ENCODE assay signal across 1 cellular context in the genomic region with DNA sequence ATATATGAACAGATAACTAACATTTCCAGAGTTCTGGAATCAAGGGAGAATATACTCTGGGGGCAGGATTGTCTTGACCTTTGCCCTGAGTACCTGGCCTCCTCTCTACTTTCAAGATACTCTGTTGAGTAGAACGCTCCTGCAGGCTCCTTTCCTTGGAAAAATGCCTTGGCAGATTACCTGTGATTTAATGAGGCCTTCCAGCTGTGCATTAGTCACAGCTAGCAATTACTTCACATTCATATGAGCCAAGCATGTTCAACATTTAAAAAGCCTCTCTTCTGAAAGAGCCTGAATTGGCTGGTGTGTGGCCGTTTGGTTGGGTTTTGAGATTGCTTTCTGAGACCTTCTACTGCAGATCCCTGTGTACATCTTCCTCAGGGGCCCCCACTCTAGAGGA.
TF ChIP-seq lines count a peak whose summit lies in the region.

No MANE protein-coding gene starts in this region.

TF ChIP-seq in GM23338, 12 proteins besides CTCF, POLR2A, EP300 and RAD21 (continued from another document):
- no peak for TF ChIP-seq EZH2 (IDR thresholded peaks at IDR 0.05; ENCODE audit: low read depth, unreplicated experiment)
- TF ChIP-seq NANOG (IDR thresholded peaks at IDR 0.05; ENCODE audit: borderline replicate concordance) = no peak
- no peak for TF ChIP-seq ETS1 (IDR thresholded peaks at IDR 0.05)
- no peak for TF ChIP-seq CREB1 (CRISPR knock-in tag; IDR thresholded peaks at IDR 0.05; ENCODE audit: low read depth)
